ENCODE assay signal across 11 cellular contexts in the genomic region with DNA sequence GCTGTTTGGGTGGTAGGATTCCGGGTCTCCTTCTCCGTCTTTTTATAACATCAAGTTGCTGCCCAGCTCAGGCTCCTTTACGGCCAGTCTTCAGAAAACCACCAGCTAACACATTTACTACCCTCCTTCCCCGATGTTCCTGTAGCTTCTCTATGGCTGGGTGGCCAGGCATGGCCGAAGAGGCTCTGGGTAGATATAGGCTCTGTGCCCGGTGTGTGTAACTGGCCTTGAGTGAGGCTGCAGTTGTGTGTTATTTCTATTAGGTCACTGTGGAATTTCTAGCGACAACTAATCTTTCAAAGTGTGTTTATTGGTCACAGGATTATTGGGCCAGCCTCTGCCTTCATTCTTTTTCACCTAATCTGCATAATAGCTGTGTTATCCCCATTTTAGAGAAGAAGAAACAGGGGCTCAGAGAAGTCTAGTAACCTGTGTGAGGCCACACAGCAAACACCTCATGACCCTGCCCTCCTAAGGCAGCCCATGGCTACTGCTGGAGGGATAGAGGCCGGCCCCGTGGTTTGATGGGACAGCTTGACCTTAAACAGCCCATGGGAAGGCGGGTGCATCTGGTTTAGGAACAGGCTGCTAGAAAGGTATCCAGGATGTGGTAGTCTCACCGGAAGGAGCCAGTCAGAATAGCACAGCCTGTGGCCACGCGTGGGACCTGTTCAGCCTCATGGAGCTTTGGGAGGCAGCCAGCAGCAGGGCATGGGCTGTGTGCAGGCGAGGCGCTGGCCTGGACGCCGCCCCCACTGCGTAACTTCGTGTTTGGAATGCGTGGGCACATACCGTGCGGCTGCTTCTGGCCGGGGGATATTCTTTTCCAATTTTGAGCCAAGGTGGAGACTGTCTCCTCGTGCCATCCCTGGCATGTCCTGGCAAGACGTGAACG. TPM values are rescaled to one million over a fixed set of nuclear protein-coding genes. Genes with fewer than 3 reads are reported as not detected.
DNase-seq lines count a peak whose midpoint lies in the region; ATAC-seq, FAIRE-seq and TF ChIP-seq lines count a peak whose summit lies in the region.
"Had no signal": no experiment of that assay in that cellular context is flagged by ENCODE, and none has a peak within 500 bp of the region (broad histone marks: within the 10 kb centered on the region; RNA-seq: fewer than 3 reads in every experiment).

No MANE protein-coding gene starts in this region.

- no peak for TF ChIP-seq CTCF in astrocyte (IDR thresholded peaks at IDR 0.05; ENCODE audit: insufficient read depth, low read depth, low read length)

- H3K9me3 ChIP-seq in astrocyte (ENCODE audit: insufficient read depth, low read depth, low read length) (no peaks in the 10 kb centered on the region), aorta (ENCODE audit: control insufficient read depth, low read length) (no peaks in the 10 kb centered on the region)

- H3K27me3 Mint-ChIP-seq in astrocyte (ENCODE audit: low read depth, unreplicated experiment): peaks cover 8% of the 10 kb centered on the region
- peaks cover 9 to 11% of the 10 kb centered on the region in 2 donors for H3K27me3 Mint-ChIP-seq in natural killer cell treated with Interleukin-12 subunit alpha and Interleukin-12 subunit beta and Interleukin-15 and Interleukin-18, amount 100 ng/mL, for 72 hours

- H2AFZ ChIP-seq in astrocyte (ENCODE audit: low read depth, low read length): peak overlapping the region; percentile 8

- H3K4me1 ChIP-seq in astrocyte (ENCODE audit: insufficient read depth, low read length): peaks cover 51% of the 10 kb centered on the region
- peaks cover 3% of the 10 kb centered on the region in 2 donors for H3K4me1 ChIP-seq in aorta (ENCODE audit: control insufficient read depth in 1 of 2, insufficient read depth in 2 of 2, low read length in 2 of 2)

- no peak overlapping the region for H3K4me3 Mint-ChIP-seq in astrocyte (ENCODE audit: unreplicated experiment)
- H3K4me3 Mint-ChIP-seq in natural killer cell treated with Interleukin-12 subunit alpha and Interleukin-12 subunit beta and Interleukin-15 and Interleukin-18, amount 100 ng/mL, for 72 hours: no peak overlapping the region
- H3K4me3 Mint-ChIP-seq: memory B cell had no signal

- H3K27me3 ChIP-seq in astrocyte (ENCODE audit: insufficient read depth, low read length) (no peaks in the 10 kb centered on the region), aorta (ENCODE audit: control insufficient read depth in 1 of 2, insufficient read depth in 2 of 2, low read length in 1 of 2) (no peaks in the 10 kb centered on the region)

- peak overlapping the region; percentile 17 for H3K27ac ChIP-seq in astrocyte (ENCODE audit: low read depth, low read length)
- H3K27ac ChIP-seq in aorta (ENCODE audit: low read depth in 1 of 2, low read length in 2 of 2): peak overlapping the region in 1 of 2 donors; percentile 73

- peak overlapping the region; percentile 39 for H3K4me2 ChIP-seq in astrocyte (ENCODE audit: low read length)

- H3K27ac Mint-ChIP-seq in astrocyte (ENCODE audit: unreplicated experiment): no peak overlapping the region
- no peak overlapping the region for H3K27ac Mint-ChIP-seq in natural killer cell treated with Interleukin-12 subunit alpha and Interleukin-12 subunit beta and Interleukin-15 and Interleukin-18, amount 100 ng/mL, for 72 hours
- H3K27ac Mint-ChIP-seq: memory B cell had no signal

- DNase-seq in stimulated activated CD4-positive, alpha-beta T cell treated with anti-CD3 and anti-CD28 coated beads, Interleukin-2, amount 100 ng/mL, for 24 hours: peak; percentile 36 to 38
- no peak for DNase-seq in stimulated activated CD4-positive, alpha-beta T cell treated with anti-CD3 and anti-CD28 coated beads, Interleukin-4, amount 100 ng/mL, for 4 hours
- peak; percentile 69 for DNase-seq in astrocyte (ENCODE audit: low read depth)
- no peak for DNase-seq in natural killer cell treated with Interleukin-12 subunit alpha and Interleukin-12 subunit beta and Interleukin-15 and Interleukin-18, amount 100 ng/mL, for 72 hours (ENCODE audit: low spot score)
- DNase-seq in aorta: peak; percentile 81 to 88
- DNase-seq: NCI-H2081 had no signal

- no peaks in the 10 kb centered on the region for H3K79me2 ChIP-seq in astrocyte (ENCODE audit: insufficient read depth, low read length)

- FAIRE-seq in astrocyte (lab: Jason Lieb, UNC): no peak

- H3K4me3 ChIP-seq in astrocyte (ENCODE audit: insufficient read depth, low read depth, low read length) (no peak overlapping the region), aorta (ENCODE audit: low read length in 2 of 2) (no peak overlapping the region)

- H3K36me3 ChIP-seq in astrocyte (ENCODE audit: insufficient read depth, low read length): no peaks in the 10 kb centered on the region
- H3K36me3 ChIP-seq in aorta (ENCODE audit: control insufficient read depth in 1 of 2, insufficient read depth in 2 of 2, low read length in 1 of 2): no peaks in the 10 kb centered on the region

- H3K9me3 Mint-ChIP-seq in astrocyte (ENCODE audit: unreplicated experiment): peaks cover 4% of the 10 kb centered on the region
- no peaks in the 10 kb centered on the region for H3K9me3 Mint-ChIP-seq in natural killer cell treated with Interleukin-12 subunit alpha and Interleukin-12 subunit beta and Interleukin-15 and Interleukin-18, amount 100 ng/mL, for 72 hours
- H3K9me3 Mint-ChIP-seq: memory B cell had no signal

- intact Hi-C loops in aorta (cut with DNase I): loop anchor here in 1 of 2 donors (2.0 kb wide), 1 partner anchor 350 kb away; no protein-coding TSS in a partner anchor

- H4K20me1 ChIP-seq in astrocyte (ENCODE audit: insufficient read depth, low read length): peaks cover 4% of the 10 kb centered on the region

- WGBS in aorta, 2 donors: 15 to 20% methylated on average over 26 of the region's 26 CpGs

- ATAC-seq in natural killer cell treated with Interleukin-12 subunit alpha and Interleukin-12 subunit beta and Interleukin-15 and Interleukin-18, amount 100 ng/mL, for 72 hours: peak; percentile 64 to 89
- ATAC-seq in aorta (ENCODE audit: low FRiP score) (peak; percentile 24), HG03196 (IDR thresholded peaks at IDR 0.05; ENCODE audit: unreplicated experiment) (no peak), GM18520 (IDR thresholded peaks at IDR 0.05; ENCODE audit: unreplicated experiment) (no peak), GM19328 (IDR thresholded peaks at IDR 0.05; ENCODE audit: unreplicated experiment) (no peak)

- H3K4me1 Mint-ChIP-seq in astrocyte (ENCODE audit: low read depth, unreplicated experiment): peaks cover 19% of the 10 kb centered on the region
- H3K4me1 Mint-ChIP-seq in natural killer cell treated with Interleukin-12 subunit alpha and Interleukin-12 subunit beta and Interleukin-15 and Interleukin-18, amount 100 ng/mL, for 72 hours (ENCODE audit: low read depth in 2 of 2): no peaks in the 10 kb centered on the region
- H3K4me1 Mint-ChIP-seq: memory B cell had no signal

- peak overlapping the region; percentile 25 for H3K9ac ChIP-seq in astrocyte (ENCODE audit: low read length)

- H3K36me3 Mint-ChIP-seq in astrocyte (ENCODE audit: low read depth, unreplicated experiment): peaks cover 5% of the 10 kb centered on the region
- H3K36me3 Mint-ChIP-seq in natural killer cell treated with Interleukin-12 subunit alpha and Interleukin-12 subunit beta and Interleukin-15 and Interleukin-18, amount 100 ng/mL, for 72 hours: no peaks in the 10 kb centered on the region
- H3K36me3 Mint-ChIP-seq: memory B cell had no signal

RNA-seq across cellular contexts. Expression of gene HTRA1, which starts 29.7 kb away (rescaled TPM):
- total RNA-seq in astrocyte (34.9 and 89.8 TPM in 2 replicates), aorta (100 to 1,000 TPM; 261 to 386 TPM)
- not detected for total RNA-seq in natural killer cell treated with Interleukin-12 subunit alpha and Interleukin-12 subunit beta and Interleukin-15 and Interleukin-18, amount 100 ng/mL, for 72 hours
- polyA plus RNA-seq in aorta: 100 to 1,000 TPM; 324 to 465 TPM

RNA-seq across cellular contexts. Expression of gene ARMS2, which starts 36.6 kb away (rescaled TPM):
- not detected in 2 replicates for total RNA-seq in astrocyte
- total RNA-seq in natural killer cell treated with Interleukin-12 subunit alpha and Interleukin-12 subunit beta and Interleukin-15 and Interleukin-18, amount 100 ng/mL, for 72 hours: not detected
- not detected for total RNA-seq in aorta
- not detected for polyA plus RNA-seq in aorta
- total RNA-seq: epithelial cell of proximal tubule had no signal

Comparison
In these comparisons a context has a peak if more than half of its experiments do, and no peak if none do; other contexts are left out.
1. DNase-seq: peak in stimulated activated CD4-positive, alpha-beta T cell treated with anti-CD3 and anti-CD28 coated beads, Interleukin-2, amount 100 ng/mL, for 24 hours (2 of 2), astrocyte (single experiment) and aorta (2 of 2); none in stimulated activated CD4-positive, alpha-beta T cell treated with anti-CD3 and anti-CD28 coated beads, Interleukin-4, amount 100 ng/mL, for 4 hours (0 of 2) and natural killer cell treated with Interleukin-12 subunit alpha and Interleukin-12 subunit beta and Interleukin-15 and Interleukin-18, amount 100 ng/mL, for 72 hours (single experiment).
2. ATAC-seq: peak in natural killer cell treated with Interleukin-12 subunit alpha and Interleukin-12 subunit beta and Interleukin-15 and Interleukin-18, amount 100 ng/mL, for 72 hours (2 of 2) and aorta (single experiment); none in HG03196 (single experiment), GM18520 (single experiment) and GM19328 (single experiment).
3. RNA of gene HTRA1, which starts 29.7 kb away (total RNA-seq): 261 to 386 TPM in aorta and 34.9 to 89.8 TPM in astrocyte; not detected in natural killer cell treated with Interleukin-12 subunit alpha and Interleukin-12 subunit beta and Interleukin-15 and Interleukin-18, amount 100 ng/mL, for 72 hours; every median in the first group is over 10 times any median in the second.